Comparison of ENCODE assay signal across 20 cellular contexts in the genomic region with DNA sequence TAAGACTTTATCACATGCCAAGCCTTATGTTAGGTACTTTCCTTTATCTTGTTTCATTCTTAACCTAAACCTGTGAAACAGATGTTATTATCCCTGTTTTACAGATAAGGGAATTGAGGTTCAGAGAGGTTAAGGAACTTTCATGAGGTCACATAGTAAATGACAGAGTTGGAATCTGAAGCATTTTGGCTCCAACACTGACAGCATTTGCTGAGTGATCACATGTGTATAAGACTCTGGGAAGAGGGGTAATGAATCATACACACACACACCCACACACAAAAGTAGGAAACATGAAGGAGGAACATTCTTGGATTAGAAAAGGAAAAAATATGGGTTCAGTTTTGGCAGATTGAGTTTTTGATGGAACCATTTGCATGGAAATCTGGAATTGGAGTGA.
DNase-seq lines count a peak whose midpoint lies in the region; ATAC-seq, FAIRE-seq and TF ChIP-seq lines count a peak whose summit lies in the region.
"Had no signal": no experiment of that assay in that cellular context is flagged by ENCODE, and none has a peak within 500 bp of the region (broad histone marks: within the 10 kb centered on the region; RNA-seq: fewer than 3 reads in every experiment).

No MANE protein-coding gene starts in this region.

- TF ChIP-seq CTCF in keratinocyte (optimal IDR thresholded peaks at IDR 0.05 in 1 of 3, IDR thresholded peaks at IDR 0.05 in 1 of 3, conservative IDR thresholded peaks at IDR 0.05 in 1 of 3; ENCODE audit: extremely low read depth in 1 of 3, insufficient read depth in 2 of 3, low read length in 3 of 3): no peak
- TF ChIP-seq CTCF in GM23338 (conservative IDR thresholded peaks at IDR 0.05; ENCODE audit: low read depth in 2 of 2): no peak

- no peaks in the 10 kb centered on the region for H3F3A ChIP-seq in GM23338 (replicated peaks; ENCODE audit: low read depth)

- no peak overlapping the region for H3K27ac ChIP-seq in keratinocyte (ENCODE audit: control insufficient read depth, insufficient read depth, low read length)
- H3K27ac ChIP-seq in neuronal stem cell (replicated peaks; ENCODE audit: low read length): no peak overlapping the region
- no peak overlapping the region for H3K27ac ChIP-seq in effector memory CD4-positive, alpha-beta T cell (ENCODE audit: insufficient read depth, low read length, poor library complexity, severe bottlenecking)
- no peak overlapping the region for H3K27ac ChIP-seq in GM23338 (ENCODE audit: low read depth)
- H3K27ac ChIP-seq: cardiac muscle cell, Peyer's patch had no signal

- dilution Hi-C loops in keratinocyte (cut with MboI; ENCODE audit: extremely low pct_ligation_motif_present, low sequenced_read_pairs): no loop called here

- FAIRE-seq in HTR-8/SVneo (lab: Jason Lieb, UNC) (peak; percentile 44), keratinocyte (lab: Jason Lieb, UNC) (peak; percentile 41)
- FAIRE-seq: small intestine, urothelium cell line had no signal

- no peak overlapping the region for H3K9ac ChIP-seq in keratinocyte (ENCODE audit: control insufficient read depth, extremely low read depth, insufficient read depth, low read length)
- H3K9ac ChIP-seq in neuronal stem cell (ENCODE audit: low read depth, low read length, poor library complexity): no peak overlapping the region

- no peak overlapping the region for H2BK15ac ChIP-seq in neuronal stem cell (ENCODE audit: low read length)

- H4K20me1 ChIP-seq in keratinocyte (ENCODE audit: control insufficient read depth, extremely low read depth, insufficient read depth, low read length) (no peaks in the 10 kb centered on the region), GM23338 (replicated peaks; ENCODE audit: insufficient read depth) (no peaks in the 10 kb centered on the region)

- no peak for ATAC-seq in GM23338
- ATAC-seq: activated CD8-positive, alpha-beta memory T cell treated with anti-CD3 and anti-CD28 coated beads, Interleukin-2, amount 10 ng/mL, durations not matched to agents 7 days and 5 days had no signal

- H2BK12ac ChIP-seq in neuronal stem cell (ENCODE audit: low read length): no peak overlapping the region

- H3K4me3 ChIP-seq in keratinocyte (ENCODE audit: control insufficient read depth in 2 of 3, extremely low read depth in 1 of 3, insufficient read depth in 2 of 3, low read depth in 1 of 3, low read length in 3 of 3) (no peak overlapping the region), neuronal stem cell (ENCODE audit: low read length in 2 of 2) (no peak overlapping the region), GM23338 (no peak overlapping the region)
- no peak overlapping the region for H3K4me3 ChIP-seq in effector memory CD4-positive, alpha-beta T cell (ENCODE audit: insufficient read depth, low read depth, low read length, poor library complexity, severe bottlenecking)
- H3K4me3 ChIP-seq: cardiac muscle cell, Peyer's patch had no signal

- H2AFZ ChIP-seq in keratinocyte (ENCODE audit: control insufficient read depth, low read length) (no peak overlapping the region), neuronal stem cell (ENCODE audit: low read length) (no peak overlapping the region), GM23338 (no peak overlapping the region)

- no peak overlapping the region for H3K18ac ChIP-seq in neuronal stem cell (ENCODE audit: low read length)

- H4K91ac ChIP-seq in neuronal stem cell (ENCODE audit: low read depth, low read length, poor library complexity): no peak overlapping the region

- H3K27ac Mint-ChIP-seq in GM23338: no peak overlapping the region
- H3K27ac Mint-ChIP-seq: activated CD8-positive, alpha-beta memory T cell treated with anti-CD3 and anti-CD28 coated beads, Interleukin-2, amount 10 ng/mL, durations not matched to agents 7 days and 5 days had no signal

- H3K79me2 ChIP-seq in keratinocyte (ENCODE audit: control insufficient read depth, insufficient read depth, low read length) (no peaks in the 10 kb centered on the region), GM23338 (replicated peaks; ENCODE audit: insufficient read depth) (no peaks in the 10 kb centered on the region)

- H3K9me3 Mint-ChIP-seq in GM23338: peaks cover 14% of the 10 kb centered on the region

- peak; percentile 27 for DNase-seq in AG08395 (ENCODE audit: low spot score)
- no peak for DNase-seq in HTR-8/SVneo (ENCODE audit: insufficient read length, low spot score)
- DNase-seq in cerebellar cortex (ENCODE audit: low spot score): peak; percentile 32
- no peak for DNase-seq in keratinocyte (ENCODE audit: low read depth, low spot score)
- DNase-seq in neuronal stem cell (ENCODE audit: low spot score): no peak
- DNase-seq in effector memory CD4-positive, alpha-beta T cell: no peak
- DNase-seq in GM23338 (ENCODE audit: low spot score): no peak
- no peak for DNase-seq in medulla oblongata (ENCODE audit: extremely low spot score)
- DNase-seq: activated CD8-positive, alpha-beta memory T cell treated with anti-CD3 and anti-CD28 coated beads, Interleukin-2, amount 10 ng/mL, durations not matched to agents 7 days and 5 days; activated gamma-delta T cell treated with Interleukin-2 at 50 U/mL for 16 hours; Calu3; Kasumi-1; NCI-H1694; NCI-H69; Peyer's patch; small intestine; stimulated activated naive CD4-positive, alpha-beta T cell treated with Interleukin-2 at 50 U/mL for 16 hours; T-helper 1 cell had no signal

- H3K9me2 ChIP-seq in GM23338 (ENCODE audit: insufficient read depth): no peaks in the 10 kb centered on the region

- H3K27me3 Mint-ChIP-seq in GM23338 (ENCODE audit: insufficient read depth, low read depth, poor library complexity): peaks cover 2% of the 10 kb centered on the region
- H3K27me3 Mint-ChIP-seq: activated CD8-positive, alpha-beta memory T cell treated with anti-CD3 and anti-CD28 coated beads, Interleukin-2, amount 10 ng/mL, durations not matched to agents 7 days and 5 days had no signal

- peaks cover 15% of the 10 kb centered on the region; the same call in 2 of the 3 replicates for H3K36me3 Mint-ChIP-seq in GM23338 (ENCODE audit: low read depth)
- H3K36me3 Mint-ChIP-seq: activated CD8-positive, alpha-beta memory T cell treated with anti-CD3 and anti-CD28 coated beads, Interleukin-2, amount 10 ng/mL, durations not matched to agents 7 days and 5 days had no signal

- H3K9me3 ChIP-seq in keratinocyte (ENCODE audit: control insufficient read depth, low read depth, low read length) (no peaks in the 10 kb centered on the region), neuronal stem cell (replicated peaks in 1 of 2; ENCODE audit: control insufficient read depth in 2 of 2, insufficient read depth in 1 of 2, low read depth in 1 of 2, low read length in 2 of 2) (no peaks in the 10 kb centered on the region)
- no peaks in the 10 kb centered on the region for H3K9me3 ChIP-seq in effector memory CD4-positive, alpha-beta T cell (ENCODE audit: control insufficient read depth, low read length)
- H3K9me3 ChIP-seq: Peyer's patch had no signal

- H3K14ac ChIP-seq in neuronal stem cell (ENCODE audit: low read length): no peak overlapping the region

- no peak overlapping the region for H3K23ac ChIP-seq in neuronal stem cell (ENCODE audit: low read depth, low read length, poor library complexity)

- H3K4ac ChIP-seq in neuronal stem cell (ENCODE audit: low read length): no peak overlapping the region

- peaks cover 4% of the 10 kb centered on the region; the same call in 1 of the 3 replicates for H3K4me1 Mint-ChIP-seq in GM23338

- H3K4me1 ChIP-seq in keratinocyte (ENCODE audit: control insufficient read depth, extremely low read depth, insufficient read depth, low read length) (no peaks in the 10 kb centered on the region), neuronal stem cell (ENCODE audit: control insufficient read depth in 2 of 2, insufficient read depth in 1 of 2, low read depth in 1 of 2, low read length in 2 of 2) (no peaks in the 10 kb centered on the region), GM23338 (ENCODE audit: insufficient read depth) (peaks cover 10% of the 10 kb centered on the region; the same call in 1 of the 2 replicates)
- no peaks in the 10 kb centered on the region for H3K4me1 ChIP-seq in effector memory CD4-positive, alpha-beta T cell (ENCODE audit: control insufficient read depth, insufficient read depth, low read length, poor library complexity, severe bottlenecking)
- H3K4me1 ChIP-seq: Peyer's patch had no signal

- H2BK120ac ChIP-seq in neuronal stem cell (ENCODE audit: low read depth, low read length): no peak overlapping the region

- H3K4me2 ChIP-seq in keratinocyte (ENCODE audit: control insufficient read depth, extremely low read depth, insufficient read depth, low read depth, low read length) (no peak overlapping the region), neuronal stem cell (ENCODE audit: insufficient read depth, low read length, poor library complexity, severe bottlenecking) (no peak overlapping the region), GM23338 (no peak overlapping the region)

- no peak overlapping the region for H2AK5ac ChIP-seq in neuronal stem cell (ENCODE audit: low read depth, low read length)

- no peak overlapping the region for H4K8ac ChIP-seq in neuronal stem cell (ENCODE audit: low read depth, low read length)

- H3K9me1 ChIP-seq in keratinocyte (ENCODE audit: control insufficient read depth, extremely low read depth, insufficient read depth, low read length): no peaks in the 10 kb centered on the region

- H3K36me3 ChIP-seq in keratinocyte (ENCODE audit: control insufficient read depth in 2 of 2, extremely low read depth in 1 of 2, insufficient read depth in 2 of 2, low read length in 2 of 2) (no peaks in the 10 kb centered on the region), neuronal stem cell (replicated peaks in 1 of 2; ENCODE audit: control insufficient read depth in 2 of 2, insufficient read depth in 2 of 2, low read length in 2 of 2) (no peaks in the 10 kb centered on the region), GM23338 (ENCODE audit: insufficient read depth) (peaks cover 5% of the 10 kb centered on the region; the same call in 1 of the 2 replicates)
- H3K36me3 ChIP-seq in effector memory CD4-positive, alpha-beta T cell (ENCODE audit: control insufficient read depth, insufficient read depth, low read length): no peaks in the 10 kb centered on the region
- H3K36me3 ChIP-seq: cardiac muscle cell, Peyer's patch had no signal

- H3K4me3 Mint-ChIP-seq in GM23338: no peak overlapping the region
- H3K4me3 Mint-ChIP-seq: activated CD8-positive, alpha-beta memory T cell treated with anti-CD3 and anti-CD28 coated beads, Interleukin-2, amount 10 ng/mL, durations not matched to agents 7 days and 5 days had no signal

- no peaks in the 10 kb centered on the region for H3K79me1 ChIP-seq in neuronal stem cell (ENCODE audit: low read depth, low read length)

- no peak overlapping the region for H2BK5ac ChIP-seq in neuronal stem cell (ENCODE audit: low read length)

- H3K27me3 ChIP-seq in keratinocyte (ENCODE audit: control insufficient read depth, extremely low read depth, insufficient read depth, low read length) (no peaks in the 10 kb centered on the region), neuronal stem cell (ENCODE audit: control insufficient read depth in 3 of 3, insufficient read depth in 3 of 3, low read depth in 1 of 3, low read length in 3 of 3) (no peaks in the 10 kb centered on the region), GM23338 (ENCODE audit: insufficient read depth) (no peaks in the 10 kb centered on the region)
- H3K27me3 ChIP-seq in effector memory CD4-positive, alpha-beta T cell (replicated peaks; ENCODE audit: control insufficient read depth, insufficient read depth, low read length, poor library complexity, severe bottlenecking): no peaks in the 10 kb centered on the region
- H3K27me3 ChIP-seq: cardiac muscle cell, Peyer's patch had no signal

Comparison
In these comparisons a context has a peak if more than half of its experiments do, and no peak if none do; other contexts are left out.
1. DNase-seq: peak in AG08395 (single experiment) and cerebellar cortex (single experiment); none in HTR-8/SVneo (single experiment), keratinocyte (single experiment), neuronal stem cell (single experiment), effector memory CD4-positive, alpha-beta T cell (0 of 3), GM23338 (single experiment) and medulla oblongata (single experiment).